Comparison of ENCODE assay signal across 22 cellular contexts in genomic region chr1:153768316-153769126, GRCh38. TPM values are rescaled to one million over a fixed set of nuclear protein-coding genes. Genes with fewer than 3 reads are reported as not detected.
DNase-seq lines count a peak whose midpoint lies in the region; ATAC-seq and TF ChIP-seq lines count a peak whose summit lies in the region.
"Had no signal": no experiment of that assay in that cellular context is flagged by ENCODE, and none has a peak within 500 bp of the region (broad histone marks: within the 10 kb centered on the region; RNA-seq: fewer than 3 reads in every experiment).

No MANE protein-coding gene starts in this region.

- H4K20me1 ChIP-seq in hepatocyte (ENCODE audit: insufficient read depth, poor library complexity, severe bottlenecking): no peaks in the 10 kb centered on the region

- no peak for DNase-seq in left ventricle myocardium inferior
- no peak for DNase-seq in left ventricle myocardium superior
- DNase-seq in hepatocyte (ENCODE audit: low spot score): peak; percentile 69
- DNase-seq in neural crest cell (ENCODE audit: low read depth, low spot score): no peak
- no peak for DNase-seq in upper lobe of right lung
- DNase-seq in GM19238 (ENCODE audit: insufficient read length, low spot score): no peak
- DNase-seq: activated CD4-positive, alpha-beta T cell treated with anti-CD3 and anti-CD28 coated beads for 48 hours; activated CD8-positive, alpha-beta memory T cell treated with anti-CD3 and anti-CD28 coated beads, Interleukin-2, amount 50 U/mL, for 4 hours; activated effector memory CD4-positive, alpha-beta T cell treated with Interleukin-2 at 50 U/mL for 16 hours; CD4-positive, CD25-positive, alpha-beta regulatory T cell; erythroblast; foreskin melanocyte; NCI-H2029 treated with DMSO at 0.1 percent for 48 hours; NCI-H510A; stimulated activated naive CD8-positive, alpha-beta T cell treated with anti-CD3 and anti-CD28 coated beads, Interleukin-15, amount 100 ng/mL, for 72 hours; SW 1271 had no signal

- H3K9me2 ChIP-seq in hepatocyte (replicated peaks; ENCODE audit: insufficient read depth): no peaks in the 10 kb centered on the region

- no peaks in the 10 kb centered on the region for H3K9me3 Mint-ChIP-seq in neural crest cell
- H3K9me3 Mint-ChIP-seq: CD4-positive, CD25-positive, alpha-beta regulatory T cell; central memory CD8-positive, alpha-beta T cell; stimulated activated naive CD8-positive, alpha-beta T cell treated with anti-CD3 and anti-CD28 coated beads, Interleukin-15, amount 100 ng/mL, for 72 hours had no signal

- H3K27me3 ChIP-seq in left ventricle myocardium inferior (ENCODE audit: low read depth): no peaks in the 10 kb centered on the region
- H3K27me3 ChIP-seq in hepatocyte: no peaks in the 10 kb centered on the region
- H3K27me3 ChIP-seq in upper lobe of right lung: no peaks in the 10 kb centered on the region
- H3K27me3 ChIP-seq: vagina had no signal

- H3K4me2 ChIP-seq in hepatocyte: peak overlapping the region; percentile 61

- H3K36me3 ChIP-seq in left ventricle myocardium inferior (peaks cover 87% of the 10 kb centered on the region), hepatocyte (replicated peaks; ENCODE audit: insufficient read depth, low read depth) (no peaks in the 10 kb centered on the region), upper lobe of right lung (peaks cover 86% of the 10 kb centered on the region)

- no peaks in the 10 kb centered on the region for H3K27me3 Mint-ChIP-seq in neural crest cell (ENCODE audit: low read depth)
- H3K27me3 Mint-ChIP-seq: CD4-positive, CD25-positive, alpha-beta regulatory T cell; central memory CD8-positive, alpha-beta T cell; stimulated activated naive CD8-positive, alpha-beta T cell treated with anti-CD3 and anti-CD28 coated beads, Interleukin-15, amount 100 ng/mL, for 72 hours had no signal

- H3K4me3 Mint-ChIP-seq in neural crest cell: no peak overlapping the region
- H3K4me3 Mint-ChIP-seq: central memory CD8-positive, alpha-beta T cell; stimulated activated naive CD8-positive, alpha-beta T cell treated with anti-CD3 and anti-CD28 coated beads, Interleukin-15, amount 100 ng/mL, for 72 hours had no signal

- TF ChIP-seq CTCF in left ventricle myocardium inferior (IDR thresholded peaks at IDR 0.05; ENCODE audit: borderline replicate concordance) (no peak), hepatocyte (IDR thresholded peaks at IDR 0.05; ENCODE audit: poor library complexity) (no peak), neural crest cell (conservative IDR thresholded peaks at IDR 0.05) (no peak), upper lobe of right lung (IDR thresholded peaks at IDR 0.05) (no peak)

- H3K4me1 ChIP-seq in left ventricle myocardium inferior: peaks cover 61% of the 10 kb centered on the region
- peaks cover 38% of the 10 kb centered on the region for H3K4me1 ChIP-seq in hepatocyte (ENCODE audit: insufficient read depth)
- H3K4me1 ChIP-seq in upper lobe of right lung: peaks cover 46% of the 10 kb centered on the region

- peaks cover 5% of the 10 kb centered on the region for H3K36me3 Mint-ChIP-seq in neural crest cell (ENCODE audit: low read depth)

- 60% methylated on average over 4 of the region's 4 CpGs for WGBS in hepatocyte (ENCODE audit: low lambda C conversion rate, missing lambda C conversion rate)

- peak overlapping the region; percentile 67 for H3K27ac Mint-ChIP-seq in neural crest cell (ENCODE audit: unreplicated experiment)

- H3K79me2 ChIP-seq in hepatocyte: no peaks in the 10 kb centered on the region

- ATAC-seq in left ventricle myocardium superior (no peak), upper lobe of right lung (peak; percentile 89), HG02884 (IDR thresholded peaks at IDR 0.05; ENCODE audit: unreplicated experiment) (no peak)
- ATAC-seq in activated CD4-positive, CD25-positive, alpha-beta regulatory T cell treated with anti-CD3 and anti-CD28 coated beads, Interleukin-2, amount 50 U/mL, for 24 hours: no peak
- ATAC-seq: K562; stimulated activated naive CD8-positive, alpha-beta T cell treated with anti-CD3 and anti-CD28 coated beads, Interleukin-15, amount 100 ng/mL, for 72 hours had no signal

- H3K4me1 Mint-ChIP-seq in neural crest cell: peaks cover 7% of the 10 kb centered on the region
- H3K4me1 Mint-ChIP-seq: CD4-positive, CD25-positive, alpha-beta regulatory T cell had no signal

- H3K4me3 ChIP-seq in left ventricle myocardium inferior: no peak overlapping the region
- no peak overlapping the region for H3K4me3 ChIP-seq in hepatocyte
- no peak overlapping the region for H3K4me3 ChIP-seq in upper lobe of right lung
- H3K4me3 ChIP-seq: K562, vagina had no signal

- intact Hi-C loops in left ventricle myocardium inferior (cut with micrococcal nuclease): no loop called here
- intact Hi-C loops in left ventricle myocardium superior (cut with micrococcal nuclease): no loop called here
- intact Hi-C loops in upper lobe of right lung (cut with DNase I): no loop called here

- no peaks in the 10 kb centered on the region for H3K9me3 ChIP-seq in left ventricle myocardium inferior (replicated peaks)
- no peaks in the 10 kb centered on the region for H3K9me3 ChIP-seq in hepatocyte (ENCODE audit: low read depth)
- H3K9me3 ChIP-seq in upper lobe of right lung: no peaks in the 10 kb centered on the region
- H3K9me3 ChIP-seq: vagina had no signal

- no peak overlapping the region for H2AFZ ChIP-seq in hepatocyte

- H3K27ac ChIP-seq in left ventricle myocardium inferior (replicated peaks): peak overlapping the region; percentile 92
- H3K27ac ChIP-seq in hepatocyte: peak overlapping the region; percentile 97
- peak overlapping the region; percentile 72 for H3K27ac ChIP-seq in upper lobe of right lung
- H3K27ac ChIP-seq: HL-60, vagina had no signal

RNA-seq across cellular contexts. Expression of gene SLC27A3, which starts 6.7 kb away (rescaled TPM):
- total RNA-seq in left ventricle myocardium inferior (10.5 TPM), left ventricle myocardium superior (9.8 TPM), hepatocyte (21.5 and 22.8 TPM in 2 replicates), neural crest cell (16.8 and 18.1 TPM in 2 replicates), upper lobe of right lung (105 TPM)
- 37.2 and 38.1 TPM in 2 replicates for polyA plus RNA-seq in hepatocyte

RNA-seq across cellular contexts. Expression of gene INTS3, which starts 40.7 kb away (rescaled TPM):
- total RNA-seq in left ventricle myocardium inferior (34.3 TPM), left ventricle myocardium superior (35.5 TPM), hepatocyte (39.1 and 42.3 TPM in 2 replicates), neural crest cell (78.4 and 79.2 TPM in 2 replicates), upper lobe of right lung (72.3 TPM)
- polyA plus RNA-seq in hepatocyte: 37.1 and 51.3 TPM in 2 replicates
